Comparison of ENCODE assay signal across 1 cellular context in the genomic region with DNA sequence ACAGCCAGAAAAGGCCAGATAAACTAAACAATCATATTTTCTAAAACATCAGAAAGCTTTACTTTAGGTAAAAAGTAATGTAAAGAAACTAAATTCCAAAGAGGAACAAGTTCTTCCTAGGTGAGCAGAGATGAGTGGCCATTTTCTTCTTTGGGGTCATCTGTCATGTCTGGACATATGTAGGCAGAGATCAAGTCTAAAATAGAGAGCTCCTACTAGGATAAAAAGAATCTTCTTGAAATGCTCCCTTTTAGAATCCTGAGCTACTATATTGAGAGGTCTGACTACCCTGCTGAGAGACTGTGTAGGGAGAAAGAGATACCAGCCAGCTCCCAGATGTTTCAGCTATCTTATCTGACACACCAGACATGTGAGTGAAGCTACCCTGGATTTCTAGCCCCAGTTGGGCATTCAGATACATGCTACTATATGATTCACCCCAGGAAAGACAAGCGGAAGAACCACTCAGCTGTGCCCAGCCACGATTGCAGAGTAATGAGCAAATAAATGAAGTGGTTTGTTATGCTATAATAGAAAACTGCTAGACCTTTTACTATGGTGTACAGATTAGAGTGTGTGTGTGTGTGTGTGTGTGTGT.
A peak's percentile ranks its signal among the peaks of the same experiment; 100 is the strongest.
TF ChIP-seq lines count a peak whose summit lies in the region.

No MANE protein-coding gene starts in this region.

TF ChIP-seq in K562, 482 proteins besides CTCF, POLR2A, EP300 and RAD21 (continued from another document and continues in another):
- TF ChIP-seq, protein P1, sequence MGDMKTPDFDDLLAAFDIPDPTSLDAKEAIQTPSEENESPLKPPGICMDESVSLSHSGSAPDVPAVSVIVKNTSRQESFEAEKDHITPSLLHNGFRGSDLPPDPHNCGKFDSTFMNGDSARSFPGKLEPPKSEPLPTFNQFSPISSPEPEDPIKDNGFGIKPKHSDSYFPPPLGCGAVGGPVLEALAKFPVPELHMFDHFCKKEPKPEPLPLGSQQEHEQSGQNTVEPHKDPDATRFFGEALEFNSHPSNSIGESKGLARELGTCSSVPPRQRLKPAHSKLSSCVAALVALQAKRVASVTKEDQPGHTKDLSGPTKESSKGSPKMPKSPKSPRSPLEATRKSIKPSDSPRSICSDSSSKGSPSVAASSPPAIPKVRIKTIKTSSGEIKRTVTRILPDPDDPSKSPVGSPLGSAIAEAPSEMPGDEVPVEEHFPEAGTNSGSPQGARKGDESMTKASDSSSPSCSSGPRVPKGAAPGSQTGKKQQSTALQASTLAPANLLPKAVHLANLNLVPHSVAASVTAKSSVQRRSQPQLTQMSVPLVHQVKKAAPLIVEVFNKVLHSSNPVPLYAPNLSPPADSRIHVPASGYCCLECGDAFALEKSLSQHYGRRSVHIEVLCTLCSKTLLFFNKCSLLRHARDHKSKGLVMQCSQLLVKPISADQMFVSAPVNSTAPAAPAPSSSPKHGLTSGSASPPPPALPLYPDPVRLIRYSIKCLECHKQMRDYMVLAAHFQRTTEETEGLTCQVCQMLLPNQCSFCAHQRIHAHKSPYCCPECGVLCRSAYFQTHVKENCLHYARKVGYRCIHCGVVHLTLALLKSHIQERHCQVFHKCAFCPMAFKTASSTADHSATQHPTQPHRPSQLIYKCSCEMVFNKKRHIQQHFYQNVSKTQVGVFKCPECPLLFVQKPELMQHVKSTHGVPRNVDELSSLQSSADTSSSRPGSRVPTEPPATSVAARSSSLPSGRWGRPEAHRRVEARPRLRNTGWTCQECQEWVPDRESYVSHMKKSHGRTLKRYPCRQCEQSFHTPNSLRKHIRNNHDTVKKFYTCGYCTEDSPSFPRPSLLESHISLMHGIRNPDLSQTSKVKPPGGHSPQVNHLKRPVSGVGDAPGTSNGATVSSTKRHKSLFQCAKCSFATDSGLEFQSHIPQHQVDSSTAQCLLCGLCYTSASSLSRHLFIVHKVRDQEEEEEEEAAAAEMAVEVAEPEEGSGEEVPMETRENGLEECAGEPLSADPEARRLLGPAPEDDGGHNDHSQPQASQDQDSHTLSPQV (IDR thresholded peaks at IDR 0.05): 0 out of 2 replicates have a peak, but pooled peaks have one; percentile 26
- TF ChIP-seq ZFP36 (IDR thresholded peaks at IDR 0.05; ENCODE audit: low read depth, low read length, partially characterized antibody) (peak; percentile 13), NBN (IDR thresholded peaks at IDR 0.05; ENCODE audit: low read depth) (peak; percentile 94), TCFL5 (CRISPR knock-in tag; conservative IDR thresholded peaks at IDR 0.05) (no peak), ZNF217 (CRISPR knock-in tag; IDR thresholded peaks at IDR 0.05) (no peak), NR1H2 (CRISPR knock-in tag; IDR thresholded peaks at IDR 0.05) (no peak), ZNF584 (CRISPR knock-in tag; IDR thresholded peaks at IDR 0.05; ENCODE audit: low read depth) (peak; percentile 90), KLF10 (CRISPR knock-in tag; IDR thresholded peaks at IDR 0.05) (no peak), ILK (tag; IDR thresholded peaks at IDR 0.05; ENCODE audit: borderline replicate concordance, low read depth) (no peak), SAP30 (IDR thresholded peaks at IDR 0.05; ENCODE audit: borderline replicate concordance, insufficient read depth, low read depth, low read length, poor library complexity, severe bottlenecking) (no peak), ZKSCAN8 (CRISPR knock-in tag; IDR thresholded peaks at IDR 0.05) (peak; percentile 87), ZNF695 (CRISPR knock-in tag; IDR thresholded peaks at IDR 0.05) (no peak), CREM (IDR thresholded peaks at IDR 0.05; ENCODE audit: low read depth) (peak; percentile 76), EZH2 (IDR thresholded peaks at IDR 0.05; ENCODE audit: borderline replicate concordance, low read depth, low read length) (no peak; the same call in 1 of the 2 replicates), TEAD4 (IDR thresholded peaks at IDR 0.05; ENCODE audit: low read length) (peak; percentile 100), TEAD4 (CRISPR knock-in tag; IDR thresholded peaks at IDR 0.05; ENCODE audit: borderline replicate concordance) (no peak), ZNF165 (CRISPR knock-in tag; IDR thresholded peaks at IDR 0.05; ENCODE audit: borderline replicate concordance) (no peak), ZNF644 (tag; IDR thresholded peaks at IDR 0.05; ENCODE audit: low read depth) (peak; percentile 96), ZFP30 (CRISPR knock-in tag; IDR thresholded peaks at IDR 0.05; ENCODE audit: borderline replicate concordance) (no peak), MEIS2 (IDR thresholded peaks at IDR 0.05; ENCODE audit: partially characterized antibody) (peak; percentile 90), OTX1 (CRISPR knock-in tag; IDR thresholded peaks at IDR 0.05) (peak; percentile 67; the same call in 1 of the 2 replicates), SMAD4 (CRISPR knock-in tag; conservative IDR thresholded peaks at IDR 0.05) (peak; percentile 95), RBM17 (IDR thresholded peaks at IDR 0.05; ENCODE audit: borderline replicate concordance, low read depth, low read length) (no peak), FOSL1 (tag; conservative IDR thresholded peaks at IDR 0.05) (peak; percentile 97), ZKSCAN1 (IDR thresholded peaks at IDR 0.05; ENCODE audit: low read depth, low read length) (peak; percentile 68), FOXM1 (IDR thresholded peaks at IDR 0.05; ENCODE audit: low read depth) (peak; percentile 94), FOXM1 (CRISPR knock-in tag; IDR thresholded peaks at IDR 0.05; ENCODE audit: low read depth) (no peak), LEF1 (IDR thresholded peaks at IDR 0.05) (peak; percentile 70), HDAC3 (IDR thresholded peaks at IDR 0.05; ENCODE audit: borderline replicate concordance, partially characterized antibody) (peak; percentile 86), STAT5A (IDR thresholded peaks at IDR 0.05; ENCODE audit: borderline replicate concordance, low read length) (peak; percentile 97), MECOM (CRISPR knock-in tag; IDR thresholded peaks at IDR 0.05) (peak; percentile 91), KLF6 (CRISPR knock-in tag; IDR thresholded peaks at IDR 0.05; ENCODE audit: borderline replicate concordance) (peak; percentile 33; the same call in 1 of the 2 replicates)
- TF ChIP-seq, protein P2, sequence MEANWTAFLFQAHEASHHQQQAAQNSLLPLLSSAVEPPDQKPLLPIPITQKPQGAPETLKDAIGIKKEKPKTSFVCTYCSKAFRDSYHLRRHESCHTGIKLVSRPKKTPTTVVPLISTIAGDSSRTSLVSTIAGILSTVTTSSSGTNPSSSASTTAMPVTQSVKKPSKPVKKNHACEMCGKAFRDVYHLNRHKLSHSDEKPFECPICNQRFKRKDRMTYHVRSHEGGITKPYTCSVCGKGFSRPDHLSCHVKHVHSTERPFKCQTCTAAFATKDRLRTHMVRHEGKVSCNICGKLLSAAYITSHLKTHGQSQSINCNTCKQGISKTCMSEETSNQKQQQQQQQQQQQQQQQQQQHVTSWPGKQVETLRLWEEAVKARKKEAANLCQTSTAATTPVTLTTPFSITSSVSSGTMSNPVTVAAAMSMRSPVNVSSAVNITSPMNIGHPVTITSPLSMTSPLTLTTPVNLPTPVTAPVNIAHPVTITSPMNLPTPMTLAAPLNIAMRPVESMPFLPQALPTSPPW (CRISPR knock-in tag; IDR thresholded peaks at IDR 0.05): peak; percentile 69
- TF ChIP-seq, protein P3, sequence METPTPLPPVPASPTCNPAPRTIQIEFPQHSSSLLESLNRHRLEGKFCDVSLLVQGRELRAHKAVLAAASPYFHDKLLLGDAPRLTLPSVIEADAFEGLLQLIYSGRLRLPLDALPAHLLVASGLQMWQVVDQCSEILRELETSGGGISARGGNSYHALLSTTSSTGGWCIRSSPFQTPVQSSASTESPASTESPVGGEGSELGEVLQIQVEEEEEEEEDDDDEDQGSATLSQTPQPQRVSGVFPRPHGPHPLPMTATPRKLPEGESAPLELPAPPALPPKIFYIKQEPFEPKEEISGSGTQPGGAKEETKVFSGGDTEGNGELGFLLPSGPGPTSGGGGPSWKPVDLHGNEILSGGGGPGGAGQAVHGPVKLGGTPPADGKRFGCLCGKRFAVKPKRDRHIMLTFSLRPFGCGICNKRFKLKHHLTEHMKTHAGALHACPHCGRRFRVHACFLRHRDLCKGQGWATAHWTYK (CRISPR knock-in tag; IDR thresholded peaks at IDR 0.05): 0 out of 2 replicates have a peak, but pooled peaks have one; percentile 31
- TF ChIP-seq, protein P4, sequence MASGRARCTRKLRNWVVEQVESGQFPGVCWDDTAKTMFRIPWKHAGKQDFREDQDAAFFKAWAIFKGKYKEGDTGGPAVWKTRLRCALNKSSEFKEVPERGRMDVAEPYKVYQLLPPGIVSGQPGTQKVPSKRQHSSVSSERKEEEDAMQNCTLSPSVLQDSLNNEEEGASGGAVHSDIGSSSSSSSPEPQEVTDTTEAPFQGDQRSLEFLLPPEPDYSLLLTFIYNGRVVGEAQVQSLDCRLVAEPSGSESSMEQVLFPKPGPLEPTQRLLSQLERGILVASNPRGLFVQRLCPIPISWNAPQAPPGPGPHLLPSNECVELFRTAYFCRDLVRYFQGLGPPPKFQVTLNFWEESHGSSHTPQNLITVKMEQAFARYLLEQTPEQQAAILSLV (tag; IDR thresholded peaks at IDR 0.05): no peak
- TF ChIP-seq, protein P5, sequence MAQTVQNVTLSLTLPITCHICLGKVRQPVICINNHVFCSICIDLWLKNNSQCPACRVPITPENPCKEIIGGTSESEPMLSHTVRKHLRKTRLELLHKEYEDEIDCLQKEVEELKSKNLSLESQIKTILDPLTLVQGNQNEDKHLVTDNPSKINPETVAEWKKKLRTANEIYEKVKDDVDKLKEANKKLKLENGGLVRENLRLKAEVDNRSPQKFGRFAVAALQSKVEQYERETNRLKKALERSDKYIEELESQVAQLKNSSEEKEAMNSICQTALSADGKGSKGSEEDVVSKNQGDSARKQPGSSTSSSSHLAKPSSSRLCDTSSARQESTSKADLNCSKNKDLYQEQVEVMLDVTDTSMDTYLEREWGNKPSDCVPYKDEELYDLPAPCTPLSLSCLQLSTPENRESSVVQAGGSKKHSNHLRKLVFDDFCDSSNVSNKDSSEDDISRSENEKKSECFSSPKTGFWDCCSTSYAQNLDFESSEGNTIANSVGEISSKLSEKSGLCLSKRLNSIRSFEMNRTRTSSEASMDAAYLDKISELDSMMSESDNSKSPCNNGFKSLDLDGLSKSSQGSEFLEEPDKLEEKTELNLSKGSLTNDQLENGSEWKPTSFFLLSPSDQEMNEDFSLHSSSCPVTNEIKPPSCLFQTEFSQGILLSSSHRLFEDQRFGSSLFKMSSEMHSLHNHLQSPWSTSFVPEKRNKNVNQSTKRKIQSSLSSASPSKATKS (CRISPR knock-in tag; IDR thresholded peaks at IDR 0.05): no peak
- TF ChIP-seq, protein P6, sequence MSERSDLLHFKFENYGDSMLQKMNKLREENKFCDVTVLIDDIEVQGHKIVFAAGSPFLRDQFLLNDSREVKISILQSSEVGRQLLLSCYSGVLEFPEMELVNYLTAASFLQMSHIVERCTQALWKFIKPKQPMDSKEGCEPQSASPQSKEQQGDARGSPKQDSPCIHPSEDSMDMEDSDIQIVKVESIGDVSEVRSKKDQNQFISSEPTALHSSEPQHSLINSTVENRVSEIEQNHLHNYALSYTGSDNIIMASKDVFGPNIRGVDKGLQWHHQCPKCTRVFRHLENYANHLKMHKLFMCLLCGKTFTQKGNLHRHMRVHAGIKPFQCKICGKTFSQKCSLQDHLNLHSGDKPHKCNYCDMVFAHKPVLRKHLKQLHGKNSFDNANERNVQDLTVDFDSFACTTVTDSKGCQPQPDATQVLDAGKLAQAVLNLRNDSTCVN (CRISPR knock-in tag; IDR thresholded peaks at IDR 0.05): peak; percentile 77; the same call in 1 of the 2 replicates
- TF ChIP-seq, protein P7, sequence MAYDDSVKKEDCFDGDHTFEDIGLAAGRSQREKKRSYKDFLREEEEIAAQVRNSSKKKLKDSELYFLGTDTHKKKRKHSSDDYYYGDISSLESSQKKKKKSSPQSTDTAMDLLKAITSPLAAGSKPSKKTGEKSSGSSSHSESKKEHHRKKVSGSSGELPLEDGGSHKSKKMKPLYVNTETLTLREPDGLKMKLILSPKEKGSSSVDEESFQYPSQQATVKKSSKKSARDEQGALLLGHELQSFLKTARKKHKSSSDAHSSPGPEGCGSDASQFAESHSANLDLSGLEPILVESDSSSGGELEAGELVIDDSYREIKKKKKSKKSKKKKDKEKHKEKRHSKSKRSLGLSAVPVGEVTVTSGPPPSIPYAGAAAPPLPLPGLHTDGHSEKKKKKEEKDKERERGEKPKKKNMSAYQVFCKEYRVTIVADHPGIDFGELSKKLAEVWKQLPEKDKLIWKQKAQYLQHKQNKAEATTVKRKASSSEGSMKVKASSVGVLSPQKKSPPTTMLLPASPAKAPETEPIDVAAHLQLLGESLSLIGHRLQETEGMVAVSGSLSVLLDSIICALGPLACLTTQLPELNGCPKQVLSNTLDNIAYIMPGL (CRISPR knock-in tag; IDR thresholded peaks at IDR 0.05): no peak
- TF ChIP-seq, protein P8, sequence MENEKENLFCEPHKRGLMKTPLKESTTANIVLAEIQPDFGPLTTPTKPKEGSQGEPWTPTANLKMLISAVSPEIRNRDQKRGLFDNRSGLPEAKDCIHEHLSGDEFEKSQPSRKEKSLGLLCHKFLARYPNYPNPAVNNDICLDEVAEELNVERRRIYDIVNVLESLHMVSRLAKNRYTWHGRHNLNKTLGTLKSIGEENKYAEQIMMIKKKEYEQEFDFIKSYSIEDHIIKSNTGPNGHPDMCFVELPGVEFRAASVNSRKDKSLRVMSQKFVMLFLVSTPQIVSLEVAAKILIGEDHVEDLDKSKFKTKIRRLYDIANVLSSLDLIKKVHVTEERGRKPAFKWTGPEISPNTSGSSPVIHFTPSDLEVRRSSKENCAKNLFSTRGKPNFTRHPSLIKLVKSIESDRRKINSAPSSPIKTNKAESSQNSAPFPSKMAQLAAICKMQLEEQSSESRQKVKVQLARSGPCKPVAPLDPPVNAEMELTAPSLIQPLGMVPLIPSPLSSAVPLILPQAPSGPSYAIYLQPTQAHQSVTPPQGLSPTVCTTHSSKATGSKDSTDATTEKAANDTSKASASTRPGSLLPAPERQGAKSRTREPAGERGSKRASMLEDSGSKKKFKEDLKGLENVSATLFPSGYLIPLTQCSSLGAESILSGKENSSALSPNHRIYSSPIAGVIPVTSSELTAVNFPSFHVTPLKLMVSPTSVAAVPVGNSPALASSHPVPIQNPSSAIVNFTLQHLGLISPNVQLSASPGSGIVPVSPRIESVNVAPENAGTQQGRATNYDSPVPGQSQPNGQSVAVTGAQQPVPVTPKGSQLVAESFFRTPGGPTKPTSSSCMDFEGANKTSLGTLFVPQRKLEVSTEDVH (IDR thresholded peaks at IDR 0.05; ENCODE audit: low read depth, partially characterized antibody): peak; percentile 39
- TF ChIP-seq, protein P9, sequence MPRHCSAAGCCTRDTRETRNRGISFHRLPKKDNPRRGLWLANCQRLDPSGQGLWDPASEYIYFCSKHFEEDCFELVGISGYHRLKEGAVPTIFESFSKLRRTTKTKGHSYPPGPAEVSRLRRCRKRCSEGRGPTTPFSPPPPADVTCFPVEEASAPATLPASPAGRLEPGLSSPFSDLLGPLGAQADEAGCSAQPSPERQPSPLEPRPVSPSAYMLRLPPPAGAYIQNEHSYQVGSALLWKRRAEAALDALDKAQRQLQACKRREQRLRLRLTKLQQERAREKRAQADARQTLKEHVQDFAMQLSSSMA (CRISPR knock-in tag; IDR thresholded peaks at IDR 0.05): no peak
- TF ChIP-seq, protein P10, sequence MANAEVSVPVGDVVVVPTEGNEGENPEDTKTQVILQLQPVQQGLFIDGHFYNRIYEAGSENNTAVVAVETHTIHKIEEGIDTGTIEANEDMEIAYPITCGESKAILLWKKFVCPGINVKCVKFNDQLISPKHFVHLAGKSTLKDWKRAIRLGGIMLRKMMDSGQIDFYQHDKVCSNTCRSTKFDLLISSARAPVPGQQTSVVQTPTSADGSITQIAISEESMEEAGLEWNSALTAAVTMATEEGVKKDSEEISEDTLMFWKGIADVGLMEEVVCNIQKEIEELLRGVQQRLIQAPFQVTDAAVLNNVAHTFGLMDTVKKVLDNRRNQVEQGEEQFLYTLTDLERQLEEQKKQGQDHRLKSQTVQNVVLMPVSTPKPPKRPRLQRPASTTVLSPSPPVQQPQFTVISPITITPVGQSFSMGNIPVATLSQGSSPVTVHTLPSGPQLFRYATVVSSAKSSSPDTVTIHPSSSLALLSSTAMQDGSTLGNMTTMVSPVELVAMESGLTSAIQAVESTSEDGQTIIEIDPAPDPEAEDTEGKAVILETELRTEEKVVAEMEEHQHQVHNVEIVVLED (CRISPR knock-in tag; IDR thresholded peaks at IDR 0.05): no peak
